Comparison of ENCODE assay signal across 1 cellular context in genomic region chr3:195907730-195908438, GRCh38.
TF ChIP-seq lines count a peak whose summit lies in the region.

No MANE protein-coding gene starts in this region.

TF ChIP-seq in K562, 482 proteins besides CTCF, POLR2A, EP300 and RAD21 (continued from another document and continues in another):
- TF ChIP-seq RNF219 (CRISPR knock-in tag; IDR thresholded peaks at IDR 0.05) (no peak), ARID3B (CRISPR knock-in tag; IDR thresholded peaks at IDR 0.05; ENCODE audit: borderline replicate concordance) (no peak), KLF16 (IDR thresholded peaks at IDR 0.05) (no peak), BHLHE40 (IDR thresholded peaks at IDR 0.05; ENCODE audit: low read length) (peak; percentile 98), E2F6 (IDR thresholded peaks at IDR 0.05; ENCODE audit: borderline replicate concordance in 1 of 2, extremely low read depth in 1 of 2, insufficient read depth in 1 of 2, insufficient read length in 1 of 2, low read depth in 1 of 2, low read length in 1 of 2, poor library complexity in 1 of 2, severe bottlenecking in 1 of 2) (peak; percentile 37 to 60), CREB5 (CRISPR knock-in tag; IDR thresholded peaks at IDR 0.05) (no peak), ARID2 (IDR thresholded peaks at IDR 0.05) (no peak), MAFF (IDR thresholded peaks at IDR 0.05; ENCODE audit: low read length) (no peak), GMEB1 (CRISPR knock-in tag; IDR thresholded peaks at IDR 0.05) (no peak), ZNF174 (CRISPR knock-in tag; IDR thresholded peaks at IDR 0.05) (no peak), USF2 (CRISPR knock-in tag; IDR thresholded peaks at IDR 0.05) (peak; percentile 94), PRDM10 (IDR thresholded peaks at IDR 0.05; ENCODE audit: partially characterized antibody) (no peak), CREB3L1 (IDR thresholded peaks at IDR 0.05; ENCODE audit: borderline replicate concordance, low read depth) (peak; percentile 31; the same call in 1 of the 2 replicates), TSHZ1 (CRISPR knock-in tag; IDR thresholded peaks at IDR 0.05) (no peak), MAX (CRISPR knock-in tag; IDR thresholded peaks at IDR 0.05) (peak; percentile 77), KLF6 (CRISPR knock-in tag; IDR thresholded peaks at IDR 0.05; ENCODE audit: borderline replicate concordance) (no peak), STAT6 (CRISPR knock-in tag; IDR thresholded peaks at IDR 0.05) (no peak), KDM1A (IDR thresholded peaks at IDR 0.05) (peak in 1 of 2 experiments; percentile 13; a peak in 1 of 4 replicates), ZSCAN32 (CRISPR knock-in tag; IDR thresholded peaks at IDR 0.05) (no peak), DACH1 (IDR thresholded peaks at IDR 0.05; ENCODE audit: partially characterized antibody) (peak; percentile 57), NCOR1 (IDR thresholded peaks at IDR 0.05) (no peak), ZNF121 (CRISPR knock-in tag; conservative IDR thresholded peaks at IDR 0.05) (no peak), CTCFL (IDR thresholded peaks at IDR 0.05; ENCODE audit: borderline replicate concordance, insufficient read depth, low read depth, low read length, poor library complexity, severe bottlenecking) (no peak), MNT (conservative IDR thresholded peaks at IDR 0.05) (peak; percentile 58 to 76; a peak in 3 of 4 replicates)
